In the genomic region with DNA sequence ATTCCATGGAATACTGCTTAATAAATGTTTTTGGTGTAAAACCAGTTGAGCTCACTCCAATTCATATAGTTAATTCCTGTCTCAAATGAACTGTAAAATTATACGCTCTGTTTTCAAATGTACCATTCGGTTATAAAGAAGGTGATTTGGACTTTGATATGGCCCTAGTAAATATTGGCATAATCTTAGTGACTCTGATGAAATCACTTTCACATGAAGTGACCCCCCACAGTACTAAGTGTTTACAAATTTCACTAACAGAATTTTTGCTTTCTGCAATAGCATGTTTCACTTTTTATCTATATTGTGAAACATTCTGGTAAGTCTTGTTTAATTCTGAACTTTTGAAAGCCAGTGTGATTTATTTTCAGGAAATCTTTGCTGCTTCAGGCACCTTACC, we compare ENCODE assay signal across 34 cellular contexts. TPM values are rescaled to one million over a fixed set of nuclear protein-coding genes. Genes with fewer than 3 reads are reported as not detected.
"Had no signal": no experiment of that assay in that cellular context is flagged by ENCODE, and none has a peak within 500 bp of the region (broad histone marks: within the 10 kb centered on the region; RNA-seq: fewer than 3 reads in every experiment).

No MANE protein-coding gene starts in this region.

- H3K9me3 ChIP-seq: ascending aorta, Peyer's patch had no signal

- H3K27ac Mint-ChIP-seq: activated CD4-positive, alpha-beta memory T cell treated with anti-CD3 and anti-CD28 coated beads, Interleukin-2, amount 10 ng/mL, durations not matched to agents 7 days and 5 days; activated CD8-positive, alpha-beta memory T cell treated with anti-CD3 and anti-CD28 coated beads, Interleukin-2, amount 10 ng/mL, durations not matched to agents 7 days and 5 days; activated naive CD4-positive, alpha-beta T cell treated with anti-CD3 and anti-CD28 coated beads, Interleukin-2, amount 10 ng/mL, durations not matched to agents 7 days and 5 days; activated naive CD8-positive, alpha-beta T cell treated with anti-CD3 and anti-CD28 coated beads for 36 hours had no signal

- ATAC-seq: activated CD8-positive, alpha-beta memory T cell treated with anti-CD3 and anti-CD28 coated beads, Interleukin-2, amount 10 ng/mL, durations not matched to agents 7 days and 5 days; PC-3 had no signal

- H3K27me3 Mint-ChIP-seq: activated naive CD4-positive, alpha-beta T cell treated with anti-CD3 and anti-CD28 coated beads, Interleukin-2, amount 10 ng/mL, durations not matched to agents 7 days and 5 days had no signal

- DNase-seq: activated CD4-positive, alpha-beta memory T cell treated with anti-CD3 and anti-CD28 coated beads, Interleukin-2, amount 10 ng/mL, durations not matched to agents 7 days and 5 days; activated CD4-positive, alpha-beta T cell treated with anti-CD3 and anti-CD28 coated beads for 1 hour; activated CD4-positive, alpha-beta T cell treated with anti-CD3 and anti-CD28 coated beads for 48 hours; activated CD4-positive, CD25-positive, alpha-beta regulatory T cell; activated CD8-positive, alpha-beta memory T cell treated with anti-CD3 and anti-CD28 coated beads for 24 hours; activated CD8-positive, alpha-beta memory T cell treated with anti-CD3 and anti-CD28 coated beads, Interleukin-2, amount 10 ng/mL, durations not matched to agents 7 days and 5 days; activated CD8-positive, alpha-beta memory T cell treated with anti-CD3 and anti-CD28 coated beads, Interleukin-2, amount 50 U/mL, for 48 hours; activated effector memory CD4-positive, alpha-beta T cell treated with Interleukin-2 at 50 U/mL for 16 hours; activated naive CD4-positive, alpha-beta T cell treated with anti-CD3 and anti-CD28 coated beads, Interleukin-2, amount 10 ng/mL, durations not matched to agents 7 days and 5 days; activated naive CD8-positive, alpha-beta T cell treated with anti-CD3 and anti-CD28 coated beads for 36 hours; activated T-cell treated with anti-CD3 and anti-CD28 coated beads, Interleukin-2, amount 50 U/mL, for 48 hours; amygdala; caudate nucleus; MM.1S; MV-4-11; NCI-H1092; NCI-H1436 treated with DMSO at 0.1 percent for 48 hours; NCI-H1694 treated with DMSO at 0.1 percent for 48 hours; NCI-H2029; NCI-H345; NCI-H524 treated with DMSO at 0.1 percent for 48 hours; Peyer's patch; RPMI8226; SIG-M5; T1000; WERI-Rb-1 had no signal

- H3K4me1 Mint-ChIP-seq: activated CD4-positive, alpha-beta memory T cell treated with anti-CD3 and anti-CD28 coated beads, Interleukin-2, amount 10 ng/mL, durations not matched to agents 7 days and 5 days; activated CD8-positive, alpha-beta memory T cell treated with anti-CD3 and anti-CD28 coated beads, Interleukin-2, amount 10 ng/mL, durations not matched to agents 7 days and 5 days; activated naive CD4-positive, alpha-beta T cell treated with anti-CD3 and anti-CD28 coated beads, Interleukin-2, amount 10 ng/mL, durations not matched to agents 7 days and 5 days; activated naive CD8-positive, alpha-beta T cell treated with anti-CD3 and anti-CD28 coated beads for 36 hours had no signal

- H3K4me2 ChIP-seq: KMS-11 had no signal

- H3K9ac ChIP-seq: KMS-11 had no signal

- H3K36me3 Mint-ChIP-seq: activated CD8-positive, alpha-beta memory T cell treated with anti-CD3 and anti-CD28 coated beads, Interleukin-2, amount 10 ng/mL, durations not matched to agents 7 days and 5 days; activated naive CD4-positive, alpha-beta T cell treated with anti-CD3 and anti-CD28 coated beads, Interleukin-2, amount 10 ng/mL, durations not matched to agents 7 days and 5 days; activated naive CD8-positive, alpha-beta T cell treated with anti-CD3 and anti-CD28 coated beads for 36 hours had no signal

- H3K4me3 Mint-ChIP-seq: activated CD4-positive, alpha-beta memory T cell treated with anti-CD3 and anti-CD28 coated beads, Interleukin-2, amount 10 ng/mL, durations not matched to agents 7 days and 5 days; activated CD8-positive, alpha-beta memory T cell treated with anti-CD3 and anti-CD28 coated beads, Interleukin-2, amount 10 ng/mL, durations not matched to agents 7 days and 5 days; activated naive CD4-positive, alpha-beta T cell treated with anti-CD3 and anti-CD28 coated beads, Interleukin-2, amount 10 ng/mL, durations not matched to agents 7 days and 5 days; activated naive CD8-positive, alpha-beta T cell treated with anti-CD3 and anti-CD28 coated beads for 36 hours had no signal

- H3K4me1 ChIP-seq: ascending aorta, Peyer's patch had no signal

- H3K27ac ChIP-seq: ascending aorta, KMS-11, Peyer's patch, WERI-Rb-1 had no signal

- H3K4me3 ChIP-seq: ascending aorta, Peyer's patch had no signal

- H3K36me3 ChIP-seq: ascending aorta, Peyer's patch, WERI-Rb-1 had no signal

- H3K9me3 Mint-ChIP-seq: activated CD4-positive, alpha-beta memory T cell treated with anti-CD3 and anti-CD28 coated beads, Interleukin-2, amount 10 ng/mL, durations not matched to agents 7 days and 5 days; activated naive CD4-positive, alpha-beta T cell treated with anti-CD3 and anti-CD28 coated beads, Interleukin-2, amount 10 ng/mL, durations not matched to agents 7 days and 5 days; activated naive CD8-positive, alpha-beta T cell treated with anti-CD3 and anti-CD28 coated beads for 36 hours had no signal

- H3K27me3 ChIP-seq: ascending aorta, Peyer's patch had no signal

RNA-seq across cellular contexts. Expression of gene GC, which starts 10.9 kb away (rescaled TPM):
- total RNA-seq: activated CD4-positive, alpha-beta memory T cell treated with anti-CD3 and anti-CD28 coated beads, Interleukin-2, amount 10 ng/mL, durations not matched to agents 7 days and 5 days; activated CD8-positive, alpha-beta memory T cell treated with anti-CD3 and anti-CD28 coated beads, Interleukin-2, amount 10 ng/mL, durations not matched to agents 7 days and 5 days; activated naive CD8-positive, alpha-beta T cell treated with anti-CD3 and anti-CD28 coated beads for 36 hours; LHCN-M2; NCI-H460; PC-3; Peyer's patch; SK-MEL-5; T-helper 1 cell treated with Interleukin-12 subunit alpha and Interleukin-12 subunit beta and Interleukin-4 antibody, amounts not matched to agents 30 ng/mL and 1 ng/mL, for 36 hours; T-helper 2 cell treated with Interferon-gamma antibody and Interleukin-4, amounts not matched to agents 100 ng/mL and 5 ng/mL, for 36 hours had no signal
